Comparison of ENCODE assay signal across 1 cellular context in genomic region chr1:228860911-228861829, GRCh38.
TF ChIP-seq lines count a peak whose summit lies in the region.

No MANE protein-coding gene starts in this region.

TF ChIP-seq in HepG2, 621 proteins besides CTCF, POLR2A, EP300 and RAD21 (continued from another document and continues in another):
- TF ChIP-seq PCBP2 (optimal IDR thresholded peaks at IDR 0.05; ENCODE audit: low read depth, low read length, poor library complexity, severe bottlenecking), result no peak
- TF ChIP-seq DMTF1 (CRISPR knock-in tag; IDR thresholded peaks at IDR 0.05), result no peak
- TF ChIP-seq ZC3H4 (CRISPR knock-in tag; IDR thresholded peaks at IDR 0.05; ENCODE audit: borderline replicate concordance), result no peak
- TF ChIP-seq NCOA1 (CRISPR knock-in tag; IDR thresholded peaks at IDR 0.05), result no peak
- TF ChIP-seq MXD4 (CRISPR knock-in tag; IDR thresholded peaks at IDR 0.05), result no peak
- TF ChIP-seq ZNF337 (CRISPR knock-in tag; IDR thresholded peaks at IDR 0.05; ENCODE audit: borderline replicate concordance, low read depth), result no peak
- no peak for TF ChIP-seq SAFB2 (CRISPR knock-in tag; IDR thresholded peaks at IDR 0.05; ENCODE audit: borderline replicate concordance, low read depth)
- no peak for TF ChIP-seq ZHX2 (IDR thresholded peaks at IDR 0.05; ENCODE audit: low read depth)
- peak; percentile 1; the same call in 1 of the 2 replicates for TF ChIP-seq ZHX2 (CRISPR knock-in tag; IDR thresholded peaks at IDR 0.05; ENCODE audit: borderline replicate concordance)
- no peak for TF ChIP-seq ATAD3A (CRISPR knock-in tag; IDR thresholded peaks at IDR 0.05)
- no peak for TF ChIP-seq DMAP1 (CRISPR knock-in tag; IDR thresholded peaks at IDR 0.05)
- TF ChIP-seq RXRA (CRISPR knock-in tag; IDR thresholded peaks at IDR 0.05), result peak; percentile 84; the same call in 1 of the 2 replicates
- peak; percentile 53; the same call in 1 of the 2 replicates for TF ChIP-seq TARDBP (CRISPR knock-in tag; IDR thresholded peaks at IDR 0.05)
- no peak; the same call in 1 of the 2 replicates for TF ChIP-seq HBP1 (CRISPR knock-in tag; IDR thresholded peaks at IDR 0.05; ENCODE audit: low read depth)
- TF ChIP-seq TRIM22 (IDR thresholded peaks at IDR 0.05), result no peak
- TF ChIP-seq ZNF550 (CRISPR knock-in tag; IDR thresholded peaks at IDR 0.05; ENCODE audit: borderline replicate concordance), result no peak
- no peak for TF ChIP-seq ZFYVE20 (CRISPR knock-in tag; IDR thresholded peaks at IDR 0.05; ENCODE audit: borderline replicate concordance, low read depth)
- TF ChIP-seq RXRB (CRISPR knock-in tag; IDR thresholded peaks at IDR 0.05; ENCODE audit: borderline replicate concordance), result peak; percentile 92
- no peak for TF ChIP-seq ZNF737 (CRISPR knock-in tag; IDR thresholded peaks at IDR 0.05; ENCODE audit: borderline replicate concordance)
- peak; percentile 57; the same call in 1 of the 2 replicates for TF ChIP-seq MYPOP (CRISPR knock-in tag; IDR thresholded peaks at IDR 0.05)
- TF ChIP-seq ZFP37 (CRISPR knock-in tag; IDR thresholded peaks at IDR 0.05; ENCODE audit: borderline replicate concordance), result no peak
- no peak for TF ChIP-seq ZSCAN5A (CRISPR knock-in tag; IDR thresholded peaks at IDR 0.05; ENCODE audit: borderline replicate concordance)
- TF ChIP-seq ERF (CRISPR knock-in tag; IDR thresholded peaks at IDR 0.05), result peak; percentile 74; the same call in 1 of the 2 replicates
- no peak for TF ChIP-seq ZNF879 (CRISPR knock-in tag; IDR thresholded peaks at IDR 0.05)
- TF ChIP-seq PHF5A (CRISPR knock-in tag; IDR thresholded peaks at IDR 0.05; ENCODE audit: low read depth, unreplicated experiment), result no peak
- TF ChIP-seq KDM2A (CRISPR knock-in tag; IDR thresholded peaks at IDR 0.05; ENCODE audit: borderline replicate concordance, low read depth), result peak; percentile 37; the same call in 1 of the 2 replicates
- TF ChIP-seq ZNF672 (CRISPR knock-in tag; IDR thresholded peaks at IDR 0.05), result no peak
- TF ChIP-seq ZNF367 (CRISPR knock-in tag; IDR thresholded peaks at IDR 0.05; ENCODE audit: borderline replicate concordance), result no peak
- 0 out of 2 replicates have a peak, but pooled peaks have one; percentile 8 for TF ChIP-seq ZNF143 (CRISPR knock-in tag; IDR thresholded peaks at IDR 0.05)
- TF ChIP-seq NFIB (CRISPR knock-in tag; IDR thresholded peaks at IDR 0.05; ENCODE audit: borderline replicate concordance), result no peak
- TF ChIP-seq ZNF678 (CRISPR knock-in tag; IDR thresholded peaks at IDR 0.05), result no peak
- peak; percentile 97 for TF ChIP-seq SOX13 (IDR thresholded peaks at IDR 0.05)
- TF ChIP-seq SOX13 (CRISPR knock-in tag; conservative IDR thresholded peaks at IDR 0.05 in 1 of 2, IDR thresholded peaks at IDR 0.05 in 1 of 2), result peak in 1 of 2 experiments; percentile 99; a peak in 2 of 4 replicates
- TF ChIP-seq NFATC3 (CRISPR knock-in tag; IDR thresholded peaks at IDR 0.05), result no peak
- no peak; the same call in 1 of the 2 replicates for TF ChIP-seq ZNF350 (CRISPR knock-in tag; IDR thresholded peaks at IDR 0.05; ENCODE audit: borderline replicate concordance, low read depth)
- TF ChIP-seq ZGPAT (CRISPR knock-in tag; IDR thresholded peaks at IDR 0.05), result peak; percentile 77
- no peak for TF ChIP-seq ZNF558 (CRISPR knock-in tag; IDR thresholded peaks at IDR 0.05; ENCODE audit: borderline replicate concordance)
- TF ChIP-seq PRPF4 (IDR thresholded peaks at IDR 0.05; ENCODE audit: low read depth, low read length, poor library complexity, severe bottlenecking), result no peak
- TF ChIP-seq ZBTB44 (CRISPR knock-in tag; IDR thresholded peaks at IDR 0.05), result no peak
- no peak for TF ChIP-seq SRSF1 (optimal IDR thresholded peaks at IDR 0.05; ENCODE audit: low read depth, low read length)
- TF ChIP-seq ZEB1 (IDR thresholded peaks at IDR 0.05; ENCODE audit: insufficient replicate concordance, low read depth), result peak; percentile 86
- peak; percentile 75; the same call in 1 of the 2 replicates for TF ChIP-seq PITX1 (CRISPR knock-in tag; IDR thresholded peaks at IDR 0.05)
- 0 out of 2 replicates have a peak, but pooled peaks have one; percentile 28 for TF ChIP-seq KDM1A (CRISPR knock-in tag; IDR thresholded peaks at IDR 0.05)
- no peak for TF ChIP-seq ZNF619 (CRISPR knock-in tag; IDR thresholded peaks at IDR 0.05)
- TF ChIP-seq ZNF768 (CRISPR knock-in tag; IDR thresholded peaks at IDR 0.05), result no peak
- TF ChIP-seq ZXDC (CRISPR knock-in tag; IDR thresholded peaks at IDR 0.05), result no peak
